ENCODE assay signal across 8 cellular contexts in the genomic region with DNA sequence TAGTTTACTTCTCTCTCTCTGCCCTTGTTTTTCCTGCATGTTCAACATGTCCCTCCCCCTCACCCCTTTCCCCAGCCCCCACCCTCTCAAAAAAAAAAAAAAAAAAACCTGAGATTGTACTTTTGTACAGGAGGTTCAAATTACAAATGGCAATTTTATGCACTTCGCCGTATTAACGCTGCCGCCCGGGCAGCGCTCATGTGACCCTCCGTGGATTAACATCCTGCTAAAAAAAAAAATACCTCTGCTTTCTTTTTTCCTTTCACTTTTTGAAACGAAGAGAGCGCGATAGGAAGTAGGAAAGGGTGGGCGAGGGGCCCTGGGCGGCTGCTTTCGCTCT.
DNase-seq lines count a peak whose midpoint lies in the region; TF ChIP-seq lines count a peak whose summit lies in the region.

No MANE protein-coding gene starts in this region.

- H3K9ac ChIP-seq in SK-N-MC (ENCODE audit: insufficient read length) = peak overlapping the region; percentile 87
- peak overlapping the region; percentile 94 for H3K9ac ChIP-seq in rectal smooth muscle tissue (ENCODE audit: low read length)

- no peaks in the 10 kb centered on the region for H3K27me3 ChIP-seq in rectal smooth muscle tissue (ENCODE audit: control insufficient read depth, insufficient read depth, low read length)

- CTCF ChIA-PET in GM10248 (lab: Yijun Ruan, JAX) = no interaction called here

- peaks cover 12% of the 10 kb centered on the region for H3K4me1 ChIP-seq in rectal smooth muscle tissue (ENCODE audit: control insufficient read depth, insufficient read depth, low read length)

- H3K27ac ChIP-seq in SK-N-MC = 0 out of 2 replicates have a peak overlapping the region, but pooled peaks have one; percentile 28
- H3K27ac ChIP-seq in rectal smooth muscle tissue (ENCODE audit: low read depth, low read length) = peak overlapping the region; percentile 93

- H3K4me3 ChIP-seq in GM12865 (ENCODE audit: low read depth, low read length) = peak overlapping the region; percentile 26; the same call in 1 of the 2 replicates
- H3K4me3 ChIP-seq in SK-N-MC = peak overlapping the region; percentile 85
- peak overlapping the region; percentile 96 for H3K4me3 ChIP-seq in rectal smooth muscle tissue (ENCODE audit: low read length)

- POLR2A ChIA-PET in GM10248 (lab: Yijun Ruan, JAX) = no interaction called here

- H3K9me3 ChIP-seq in SK-N-MC (ENCODE audit: low read depth, low read length) = no peaks in the 10 kb centered on the region

- TF ChIP-seq CTCF in GM12865 (IDR thresholded peaks at IDR 0.05; ENCODE audit: insufficient read depth, low read depth, low read length, missing control alignments) (no peak), GM10248 (IDR thresholded peaks at IDR 0.05; ENCODE audit: control extremely low read depth, extremely low read depth, low read depth, missing control alignments) (no peak)

- H3K36me3 ChIP-seq in SK-N-MC (ENCODE audit: insufficient read depth, low read length) (peaks cover 42% of the 10 kb centered on the region), rectal smooth muscle tissue (ENCODE audit: control insufficient read depth, insufficient read depth, low read length) (peaks cover 8% of the 10 kb centered on the region)

- DNase-seq in GM12865 (ENCODE audit: low read depth) (no peak), SK-N-MC (ENCODE audit: low read depth, low spot score) (no peak), fibroblast of peridontal ligament (ENCODE audit: extremely low read depth) (peak; percentile 44), AML-193 (lab: John Stamatoyannopoulos, UW) (no peak), DMS114 treated with DMSO at 0.1 percent for 48 hours (lab: John Stamatoyannopoulos, UW; ENCODE audit: unreplicated experiment) (no peak), DMS53 treated with DMSO at 0.1 percent for 48 hours (lab: John Stamatoyannopoulos, UW; ENCODE audit: unreplicated experiment) (no peak), GM10248 (ENCODE audit: extremely low spot score) (no peak)

Comparison
In these comparisons a context has a peak if more than half of its experiments do, and no peak if none do; other contexts are left out.
1. H3K4me3 ChIP-seq: peak in every context shown above with its lines; median percentile 96 in rectal smooth muscle tissue; 85 in SK-N-MC; 26 in GM12865.